Comparison of ENCODE assay signal across 8 cellular contexts in the genomic region with DNA sequence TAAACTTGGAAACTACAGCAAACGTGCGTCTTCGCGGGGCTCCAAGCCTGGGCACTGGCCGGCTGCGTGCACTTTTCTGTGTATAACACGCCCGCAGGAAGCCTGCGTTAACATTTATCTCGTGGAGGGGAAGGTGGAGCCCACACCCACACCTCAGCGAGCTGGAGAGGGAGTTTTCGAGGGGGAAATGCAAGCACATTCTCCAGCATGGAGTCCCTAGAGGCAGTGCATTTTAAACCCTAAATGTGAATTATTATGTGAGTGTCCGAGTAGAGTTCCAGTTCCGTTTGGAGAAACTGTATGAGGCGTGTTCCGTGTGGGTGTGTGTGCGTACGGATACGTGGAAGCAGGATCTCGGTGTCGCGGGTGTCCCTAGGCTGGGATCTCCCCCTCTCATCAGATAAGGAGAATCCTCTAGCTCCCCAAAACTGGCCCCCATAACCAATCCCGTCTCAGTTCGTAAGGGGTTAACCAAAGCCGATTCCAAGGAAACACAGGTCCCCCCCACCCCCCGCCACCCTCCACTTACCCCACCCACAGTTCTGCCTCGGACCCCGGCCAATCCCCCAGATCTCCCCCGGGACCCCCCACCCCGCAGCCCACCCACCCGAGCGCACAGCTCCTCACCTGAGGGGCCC. TPM values are rescaled to one million over a fixed set of nuclear protein-coding genes. Genes with fewer than 3 reads are reported as not detected.
DNase-seq lines count a peak whose midpoint lies in the region; ATAC-seq and TF ChIP-seq lines count a peak whose summit lies in the region.

No MANE protein-coding gene starts in this region.

- TF ChIP-seq POLR2A in body of pancreas (IDR thresholded peaks at IDR 0.05) = no peak

- peak overlapping the region; percentile 58 for H2AFZ ChIP-seq in SU-DHL-6 (ENCODE audit: low read depth, low read length, severe bottlenecking)

- no peaks in the 10 kb centered on the region for H3K9me3 ChIP-seq in SU-DHL-6 (ENCODE audit: insufficient read depth, low read length)
- no peaks in the 10 kb centered on the region for H3K9me3 ChIP-seq in body of pancreas

- H3K4me3 ChIP-seq in AG04449 (ENCODE audit: low read depth, low read length) = peak overlapping the region; percentile 85
- peak overlapping the region; percentile 58 for H3K4me3 ChIP-seq in SU-DHL-6 (ENCODE audit: insufficient read depth, low read length, poor library complexity, severe bottlenecking)
- H3K4me3 ChIP-seq in body of pancreas = peak overlapping the region; percentile 78 to 88

- peak overlapping the region; percentile 78 for H3K27ac ChIP-seq in SU-DHL-6 (ENCODE audit: low read depth, low read length)
- H3K27ac ChIP-seq in body of pancreas = peak overlapping the region; percentile 27 to 90 (median 85)

- H4K20me1 ChIP-seq in SU-DHL-6 (ENCODE audit: low read depth, low read length) = no peaks in the 10 kb centered on the region

- H3F3A ChIP-seq in SU-DHL-6 (ENCODE audit: insufficient read depth) = peaks cover 8% of the 10 kb centered on the region

- peak overlapping the region; percentile 64 for H3K9ac ChIP-seq in SU-DHL-6 (ENCODE audit: low read length)

- ATAC-seq in body of pancreas = no peak

- peaks cover 32% of the 10 kb centered on the region for H3K79me2 ChIP-seq in SU-DHL-6 (ENCODE audit: insufficient read depth, low read length)

- peak overlapping the region; percentile 85 for H3K4me2 ChIP-seq in SU-DHL-6 (ENCODE audit: low read depth, low read length, poor library complexity, severe bottlenecking)

- TF ChIP-seq CTCF in AG04449 (IDR thresholded peaks at IDR 0.05; ENCODE audit: insufficient read depth, low read length, missing control alignments) (no peak), SU-DHL-6 (IDR thresholded peaks at IDR 0.05; ENCODE audit: insufficient read depth, low read length, poor library complexity, severe bottlenecking) (no peak), body of pancreas (IDR thresholded peaks at IDR 0.05) (no peak)

- H3K36me3 ChIP-seq in SU-DHL-6 (ENCODE audit: low read length) = peaks cover 4% of the 10 kb centered on the region; the same call in 1 of the 2 replicates
- no peaks in the 10 kb centered on the region for H3K36me3 ChIP-seq in body of pancreas (replicated peaks in 1 of 2; ENCODE audit: insufficient read depth in 1 of 2, low read depth in 2 of 2)

- H3K27me3 ChIP-seq in SU-DHL-6 (ENCODE audit: low read length) (no peaks in the 10 kb centered on the region), body of pancreas (no peaks in the 10 kb centered on the region)

- no peak for DNase-seq in AG04449 (ENCODE audit: low read depth, low spot score)
- DNase-seq in HCEC 1CT = peak; percentile 15
- DNase-seq in body of pancreas = peak; percentile 17 to 34 (median 24)
- peak; percentile 47 for DNase-seq in iris pigment epithelial cell (ENCODE audit: low read depth)
- peak; percentile 30 to 48 for DNase-seq in stimulated activated CD4-positive, alpha-beta T cell treated with anti-CD3 and anti-CD28 coated beads, Interleukin-2, amount 100 ng/mL, for 48 hours
- DNase-seq in NCI-H187 treated with DMSO at 0.1 percent for 48 hours (lab: John Stamatoyannopoulos, UW) = no peak
- DNase-seq in retina = no peak

- no peaks in the 10 kb centered on the region for H3K9me2 ChIP-seq in SU-DHL-6 (replicated peaks; ENCODE audit: insufficient read depth, low read length)

- POLR2A ChIA-PET in AG04449 (lab: Yijun Ruan, JAX) = interaction anchor here (0.5 to 3.3 kb wide), 9 partner anchors 68 to 218 kb away, joined by 3 to 17 read pairs (median 3); no protein-coding TSS in a partner anchor

- peaks cover 14% of the 10 kb centered on the region for H3K4me1 ChIP-seq in body of pancreas

- CTCF ChIA-PET in AG04449 (lab: Yijun Ruan, JAX) = interaction anchor here (1.2 to 1.9 kb wide), 3 partner anchors 174 to 215 kb away, joined by 3 to 5 read pairs (median 3); no protein-coding TSS in a partner anchor

- intact Hi-C loops in body of pancreas (cut with DNase I) = loop anchor here (10.0 kb wide), 2 partner anchors 141 to 211 kb away; no protein-coding TSS in a partner anchor

- WGBS in body of pancreas, 2 donors = 0 to 1% methylated on average over 24 to 27 of the region's 32 CpGs

RNA-seq across cellular contexts. Expression of a gene that starts 0.4 kb away (rescaled TPM):
- total RNA-seq in body of pancreas = 10 to 100 TPM; 32.6 to 35.0 TPM

Comparison
In these comparisons a context has a peak if more than half of its experiments do, and no peak if none do; other contexts are left out.
1. DNase-seq: peak in HCEC 1CT (single experiment), body of pancreas (4 of 4), iris pigment epithelial cell (single experiment) and stimulated activated CD4-positive, alpha-beta T cell treated with anti-CD3 and anti-CD28 coated beads, Interleukin-2, amount 100 ng/mL, for 48 hours (2 of 2); none in AG04449 (single experiment), NCI-H187 treated with DMSO at 0.1 percent for 48 hours (single experiment) and retina (single experiment).
2. Peak in every context shown above with its lines, with median percentiles within 50 percentile points of each other: H3K4me3 ChIP-seq.